1 cellular context compared by ENCODE assay signal in genomic region chr4:112515278-112516075, GRCh38.
TF ChIP-seq lines count a peak whose summit lies in the region.

No MANE protein-coding gene starts in this region.

TF ChIP-seq in GM12878, 131 proteins besides CTCF, POLR2A, EP300 and RAD21 (continued from another document and continues in another):
- TF ChIP-seq ATF3 (IDR thresholded peaks at IDR 0.05; ENCODE audit: borderline replicate concordance, extremely low read depth, low read depth, low read length) (no peak), BHLHE40 (IDR thresholded peaks at IDR 0.05; ENCODE audit: borderline replicate concordance in 1 of 2, low read depth in 2 of 2, low read length in 1 of 2) (peak in 1 of 2 experiments; percentile 89; a peak in 3 of 4 replicates), IRF5 (IDR thresholded peaks at IDR 0.05; ENCODE audit: borderline replicate concordance) (0 out of 2 replicates have a peak, but pooled peaks have one; percentile 24), JUND (IDR thresholded peaks at IDR 0.05; ENCODE audit: low read depth, low read length) (no peak), IRF4 (IDR thresholded peaks at IDR 0.05; ENCODE audit: low read depth, low read length) (0 out of 2 replicates have a peak, but pooled peaks have one; percentile 5), CHD1 (IDR thresholded peaks at IDR 0.05; ENCODE audit: low read depth, low read length) (no peak), PAX8 (IDR thresholded peaks at IDR 0.05) (no peak), KDM1A (IDR thresholded peaks at IDR 0.05; ENCODE audit: borderline replicate concordance) (no peak), MTA3 (IDR thresholded peaks at IDR 0.05; ENCODE audit: borderline replicate concordance, low read length) (no peak), HCFC1 (IDR thresholded peaks at IDR 0.05; ENCODE audit: low read length) (no peak), CUX1 (IDR thresholded peaks at IDR 0.05; ENCODE audit: insufficient replicate concordance, low read depth, low read length) (no peak), E4F1 (IDR thresholded peaks at IDR 0.05; ENCODE audit: borderline replicate concordance, partially characterized antibody) (no peak), GABPA (IDR thresholded peaks at IDR 0.05; ENCODE audit: low read depth) (no peak), ZZZ3 (IDR thresholded peaks at IDR 0.05; ENCODE audit: control insufficient read depth, insufficient read length, low read depth) (no peak), SMARCA5 (IDR thresholded peaks at IDR 0.05) (no peak), CHD4 (IDR thresholded peaks at IDR 0.05) (no peak), ZNF622 (IDR thresholded peaks at IDR 0.05) (no peak), ETV6 (conservative IDR thresholded peaks at IDR 0.05 in 1 of 2, IDR thresholded peaks at IDR 0.05 in 1 of 2; ENCODE audit: borderline replicate concordance in 1 of 2, low read depth in 1 of 2) (no peak), BMI1 (IDR thresholded peaks at IDR 0.05; ENCODE audit: borderline replicate concordance) (no peak), PBX3 (IDR thresholded peaks at IDR 0.05; ENCODE audit: insufficient replicate concordance, low read depth, low read length) (peak; percentile 5), KLF5 (IDR thresholded peaks at IDR 0.05; ENCODE audit: partially characterized antibody) (no peak), ATF2 (IDR thresholded peaks at IDR 0.05; ENCODE audit: low read length) (no peak), RAD51 (IDR thresholded peaks at IDR 0.05) (no peak), CBX3 (IDR thresholded peaks at IDR 0.05; ENCODE audit: borderline replicate concordance, low read depth) (no peak), ZNF207 (IDR thresholded peaks at IDR 0.05; ENCODE audit: borderline replicate concordance) (no peak), ZBTB40 (IDR thresholded peaks at IDR 0.05; ENCODE audit: borderline replicate concordance) (no peak), BRCA1 (IDR thresholded peaks at IDR 0.05; ENCODE audit: low read depth, low read length) (no peak), PML (IDR thresholded peaks at IDR 0.05; ENCODE audit: low read length) (no peak), SMAD1 (IDR thresholded peaks at IDR 0.05; ENCODE audit: low read depth, partially characterized antibody) (no peak), IRF3 (IDR thresholded peaks at IDR 0.05) (no peak), EED (IDR thresholded peaks at IDR 0.05; ENCODE audit: low read depth) (no peak), SREBF2 (IDR thresholded peaks at IDR 0.05; ENCODE audit: low read length) (no peak), JUNB (IDR thresholded peaks at IDR 0.05) (no peak), YBX1 (IDR thresholded peaks at IDR 0.05) (no peak), CEBPB (IDR thresholded peaks at IDR 0.05; ENCODE audit: borderline replicate concordance in 1 of 2, low read depth in 2 of 2, low read length in 2 of 2) (no peak), GATAD2B (conservative IDR thresholded peaks at IDR 0.05; ENCODE audit: low read depth) (no peak), ZBTB4 (CRISPR knock-in tag; IDR thresholded peaks at IDR 0.05) (no peak), EGR1 (IDR thresholded peaks at IDR 0.05; ENCODE audit: borderline replicate concordance in 1 of 2, low read depth in 2 of 2, low read length in 2 of 2) (peak in 1 of 2 experiments; percentile 30; a peak in 1 of 3 replicates), WRNIP1 (IDR thresholded peaks at IDR 0.05; ENCODE audit: borderline replicate concordance, low read depth, low read length) (no peak)
